Comparison of ENCODE assay signal across 9 cellular contexts in the genomic region with DNA sequence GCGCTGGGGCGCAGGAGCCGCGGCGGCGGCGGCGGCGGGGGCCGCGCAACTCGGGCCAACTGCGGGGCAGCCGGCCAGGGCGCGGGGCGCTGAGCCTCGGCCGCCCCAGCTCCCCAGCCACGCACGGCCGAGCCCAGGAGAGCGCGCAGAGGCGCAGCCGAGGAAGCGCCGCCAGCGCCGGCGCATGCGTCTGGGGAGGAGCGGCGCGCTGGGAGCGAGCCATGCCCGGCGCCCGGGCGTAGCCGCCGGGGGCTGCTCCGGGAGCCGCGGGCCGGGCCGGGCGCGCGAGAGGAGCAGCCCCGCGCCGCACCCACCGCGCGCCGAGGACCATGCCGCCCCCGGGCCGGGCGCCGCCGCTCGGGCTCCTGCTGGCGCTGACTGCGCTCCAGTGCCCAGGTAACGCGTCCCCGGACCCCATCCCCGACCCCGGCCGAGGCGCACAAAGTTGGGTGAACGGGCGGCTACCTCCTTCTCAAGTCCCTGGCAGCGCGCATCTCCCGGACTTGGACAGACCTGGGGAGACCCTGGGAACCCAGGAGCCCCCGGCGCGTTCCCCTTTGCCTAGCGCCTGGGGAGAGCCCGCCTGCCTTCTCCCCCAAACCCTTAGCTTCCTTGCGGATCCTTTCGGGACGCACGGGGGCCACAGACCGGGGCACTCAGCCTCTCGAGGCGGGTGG. TPM values are rescaled to one million over a fixed set of nuclear protein-coding genes. Genes with fewer than 3 reads are reported as not detected.
DNase-seq lines count a peak whose midpoint lies in the region; ATAC-seq and TF ChIP-seq lines count a peak whose summit lies in the region.
"Had no signal": no experiment of that assay in that cellular context is flagged by ENCODE, and none has a peak within 500 bp of the region (broad histone marks: within the 10 kb centered on the region; RNA-seq: fewer than 3 reads in every experiment).

No MANE protein-coding gene starts in this region.

- peaks cover 48% of the 10 kb centered on the region for H3K27me3 Mint-ChIP-seq in activated T-helper 1 cell treated with anti-CD3 and anti-CD28 coated beads, Interleukin-12 subunit alpha, Interleukin-12 subunit beta, Interleukin-2, Interleukin-4 antibody, amounts not matched to agents 30 ng/mL and 10 ng/mL and 1 ng/mL, durations not matched to agents 14 hours and 24 hours and 36 hours (ENCODE audit: insufficient read depth)

- H3K36me3 ChIP-seq in esophagus squamous epithelium: no peaks in the 10 kb centered on the region

- H3K9me3 Mint-ChIP-seq in activated T-helper 1 cell treated with anti-CD3 and anti-CD28 coated beads, Interleukin-12 subunit alpha, Interleukin-12 subunit beta, Interleukin-2, Interleukin-4 antibody, amounts not matched to agents 30 ng/mL and 10 ng/mL and 1 ng/mL, durations not matched to agents 14 hours and 24 hours and 36 hours: no peaks in the 10 kb centered on the region

- intact Hi-C loops in esophagus squamous epithelium (cut with DNase I): loop anchor here (10.0 kb wide), 1 partner anchor 218 kb away; no protein-coding TSS in a partner anchor
- intact Hi-C loops in activated T-helper 1 cell treated with anti-CD3 and anti-CD28 coated beads, Interleukin-12 subunit alpha, Interleukin-12 subunit beta, Interleukin-2, Interleukin-4 antibody, amounts not matched to agents 30 ng/mL and 10 ng/mL and 1 ng/mL, durations not matched to agents 14 hours and 24 hours and 36 hours (cut with micrococcal nuclease): loop anchor here (10.0 kb wide), 1 partner anchor 158 kb away; no protein-coding TSS in a partner anchor

- H3K27ac Mint-ChIP-seq in activated T-helper 1 cell treated with anti-CD3 and anti-CD28 coated beads, Interleukin-12 subunit alpha, Interleukin-12 subunit beta, Interleukin-2, Interleukin-4 antibody, amounts not matched to agents 30 ng/mL and 10 ng/mL and 1 ng/mL, durations not matched to agents 14 hours and 24 hours and 36 hours: no peak overlapping the region

- peaks cover 20 to 42% (median 22%) of the 10 kb centered on the region in 3 donors for H3K4me1 ChIP-seq in esophagus squamous epithelium

- TF ChIP-seq POLR2A in esophagus squamous epithelium (IDR thresholded peaks at IDR 0.05): no peak

- peak overlapping the region; percentile 25 to 60 (median 44) for H3K4me3 ChIP-seq in esophagus squamous epithelium
- peak overlapping the region in 5 of 7 experiments; percentile 4 to 25 (median 21) for H3K4me3 ChIP-seq in skin epidermis

- ATAC-seq in HG03442 (IDR thresholded peaks at IDR 0.05; ENCODE audit: unreplicated experiment) (peak; percentile 23), GM18870 (IDR thresholded peaks at IDR 0.05; ENCODE audit: unreplicated experiment) (no peak)

- peaks cover 6% of the 10 kb centered on the region for H3K4me1 Mint-ChIP-seq in activated T-helper 1 cell treated with anti-CD3 and anti-CD28 coated beads, Interleukin-12 subunit alpha, Interleukin-12 subunit beta, Interleukin-2, Interleukin-4 antibody, amounts not matched to agents 30 ng/mL and 10 ng/mL and 1 ng/mL, durations not matched to agents 14 hours and 24 hours and 36 hours (ENCODE audit: low read depth)

- H3K9me3 ChIP-seq in esophagus squamous epithelium: no peaks in the 10 kb centered on the region

- no peaks in the 10 kb centered on the region for H3K36me3 Mint-ChIP-seq in activated T-helper 1 cell treated with anti-CD3 and anti-CD28 coated beads, Interleukin-12 subunit alpha, Interleukin-12 subunit beta, Interleukin-2, Interleukin-4 antibody, amounts not matched to agents 30 ng/mL and 10 ng/mL and 1 ng/mL, durations not matched to agents 14 hours and 24 hours and 36 hours (ENCODE audit: low read depth)

- H3K27ac ChIP-seq in esophagus squamous epithelium (no peak overlapping the region), skin epidermis (no peak overlapping the region)
- H3K27ac ChIP-seq: C4-2B had no signal

- 0% methylated on average over 1 of the region's 90 CpGs; no CpG with 5 or more reads in 1 of the 2 donors for WGBS in esophagus squamous epithelium, 2 donors

- H3K4me3 Mint-ChIP-seq in activated T-helper 1 cell treated with anti-CD3 and anti-CD28 coated beads, Interleukin-12 subunit alpha, Interleukin-12 subunit beta, Interleukin-2, Interleukin-4 antibody, amounts not matched to agents 30 ng/mL and 10 ng/mL and 1 ng/mL, durations not matched to agents 14 hours and 24 hours and 36 hours: no peak overlapping the region

- peak; percentile 21 for DNase-seq in NCI-H1436 (lab: John Stamatoyannopoulos, UW)
- no peak for DNase-seq in NCI-H1436 treated with DMSO at 0.1 percent for 48 hours (lab: John Stamatoyannopoulos, UW)
- no peak for DNase-seq in esophagus squamous epithelium (lab: John Stamatoyannopoulos, UW)
- no peak for DNase-seq in activated T-helper 1 cell treated with anti-CD3 and anti-CD28 coated beads, Interleukin-12 subunit alpha, Interleukin-12 subunit beta, Interleukin-2, Interleukin-4 antibody, amounts not matched to agents 30 ng/mL and 10 ng/mL and 1 ng/mL, durations not matched to agents 14 hours and 24 hours and 36 hours (ENCODE audit: low spot score)
- DNase-seq in NK-92 (lab: John Stamatoyannopoulos, UW; ENCODE audit: unreplicated experiment): no peak

- no peak for TF ChIP-seq CTCF in esophagus squamous epithelium (IDR thresholded peaks at IDR 0.05)

- H3K27me3 ChIP-seq in esophagus squamous epithelium: peaks cover 5 to 93% (median 20%) of the 10 kb centered on the region in 4 donors

RNA-seq across cellular contexts. Expression of a gene that starts 0.4 kb away (rescaled TPM):
- 1 to 10 TPM in 2 of 4 donors, under 1 TPM in 2; 0.38 to 3.0 (median 1.3) TPM for total RNA-seq in esophagus squamous epithelium
- not detected in 2 replicates for total RNA-seq in activated T-helper 1 cell treated with anti-CD3 and anti-CD28 coated beads, Interleukin-12 subunit alpha, Interleukin-12 subunit beta, Interleukin-2, Interleukin-4 antibody, amounts not matched to agents 30 ng/mL and 10 ng/mL and 1 ng/mL, durations not matched to agents 14 hours and 24 hours and 36 hours
